Comparison of ENCODE assay signal across 1 cellular context in genomic region chr7:129189661-129190310, GRCh38.
TF ChIP-seq lines count a peak whose summit lies in the region.

No MANE protein-coding gene starts in this region.

TF ChIP-seq in neural cell, 6 proteins besides CTCF, POLR2A, EP300 and RAD21 (continued from another document):
- TF ChIP-seq REST (IDR thresholded peaks at IDR 0.05; ENCODE audit: borderline replicate concordance), result no peak
- no peak for TF ChIP-seq SMC3 (conservative IDR thresholded peaks at IDR 0.05; ENCODE audit: poor library complexity)
